11 cellular contexts compared by ENCODE assay signal in the genomic region with DNA sequence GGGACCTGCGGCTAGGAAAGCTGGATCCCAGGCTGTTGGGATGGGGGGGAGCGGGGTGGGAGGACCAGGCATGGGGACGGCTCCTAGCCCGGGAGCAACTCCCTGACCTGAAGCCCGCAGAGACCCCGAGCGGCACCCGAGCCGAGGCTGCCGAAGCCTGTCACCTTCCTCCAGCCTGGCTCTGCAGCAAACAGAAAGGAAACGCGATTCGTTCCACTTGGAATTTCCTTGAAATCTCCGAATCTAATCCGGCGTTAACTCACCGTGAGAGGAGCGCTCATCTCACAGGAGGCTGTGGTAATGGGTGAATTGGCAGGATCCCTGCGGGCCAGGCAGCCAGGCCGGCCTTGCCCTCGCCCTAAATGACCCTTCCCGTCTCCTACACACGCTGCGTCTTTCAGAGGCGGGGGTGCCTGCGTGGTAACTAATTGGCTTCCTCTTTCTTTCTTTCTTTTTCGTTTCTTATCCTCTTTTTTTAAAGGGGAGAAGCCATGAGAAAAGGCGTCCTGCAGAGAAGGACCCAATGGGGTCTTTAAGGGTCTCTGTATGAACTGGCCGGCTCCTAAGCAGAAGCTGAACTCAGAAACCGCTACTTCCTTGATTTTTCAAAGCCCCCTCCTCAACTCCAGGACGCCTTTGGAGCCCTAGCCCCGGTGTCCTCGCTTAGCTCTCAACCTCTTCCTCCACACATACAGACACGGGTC. TPM values are rescaled to one million over a fixed set of nuclear protein-coding genes. Genes with fewer than 3 reads are reported as not detected.
DNase-seq lines count a peak whose midpoint lies in the region; ATAC-seq and TF ChIP-seq lines count a peak whose summit lies in the region.
"Had no signal": no experiment of that assay in that cellular context is flagged by ENCODE, and none has a peak within 500 bp of the region (broad histone marks: within the 10 kb centered on the region; RNA-seq: fewer than 3 reads in every experiment).

No MANE protein-coding gene starts in this region.

- H3K9me3 Mint-ChIP-seq in activated T-helper 2 cell treated with anti-CD3 and anti-CD28 coated beads, Interferon-gamma antibody, Interleukin-2, Interleukin-4, amounts not matched to agents 10 μg/mL and 5 μg/mL and 100 μg/mL, durations not matched to agents 14 hours and 24 hours and 36 hours, result no peaks in the 10 kb centered on the region

- no peaks in the 10 kb centered on the region for H3K9me2 ChIP-seq in PC-9 (ENCODE audit: insufficient read depth)

- H3K4me1 ChIP-seq in BE2C (peaks cover 11% of the 10 kb centered on the region), mucosa of stomach (ENCODE audit: control insufficient read depth, insufficient read depth, low read length) (peaks cover 37% of the 10 kb centered on the region), PC-9 (replicated peaks; ENCODE audit: insufficient read depth) (no peaks in the 10 kb centered on the region)

- no peaks in the 10 kb centered on the region for H3K9me3 ChIP-seq in BE2C
- H3K9me3 ChIP-seq in mucosa of stomach (ENCODE audit: control insufficient read depth, low read length), result no peaks in the 10 kb centered on the region
- no peaks in the 10 kb centered on the region for H3K9me3 ChIP-seq in PC-9 (ENCODE audit: insufficient read depth, low read depth)

- peaks cover 16% of the 10 kb centered on the region for H3K4me1 Mint-ChIP-seq in activated T-helper 2 cell treated with anti-CD3 and anti-CD28 coated beads, Interferon-gamma antibody, Interleukin-2, Interleukin-4, amounts not matched to agents 10 μg/mL and 5 μg/mL and 100 μg/mL, durations not matched to agents 14 hours and 24 hours and 36 hours (ENCODE audit: low read depth)

- H3F3A ChIP-seq in PC-9 (ENCODE audit: insufficient read depth, low read depth), result no peaks in the 10 kb centered on the region

- H3K9ac ChIP-seq in mucosa of stomach (ENCODE audit: low read length), result no peak overlapping the region

- no peaks in the 10 kb centered on the region for H3K27me3 ChIP-seq in BE2C
- H3K27me3 ChIP-seq in mucosa of stomach (ENCODE audit: control insufficient read depth, insufficient read depth, low read length), result peaks cover 91% of the 10 kb centered on the region
- peaks cover 55% of the 10 kb centered on the region for H3K27me3 ChIP-seq in PC-9 (ENCODE audit: insufficient read depth, low read depth)

- H3K4me2 ChIP-seq in PC-9, result no peak overlapping the region

- H3K27me3 Mint-ChIP-seq in activated T-helper 2 cell treated with anti-CD3 and anti-CD28 coated beads, Interferon-gamma antibody, Interleukin-2, Interleukin-4, amounts not matched to agents 10 μg/mL and 5 μg/mL and 100 μg/mL, durations not matched to agents 14 hours and 24 hours and 36 hours (ENCODE audit: low read depth), result peaks cover 85% of the 10 kb centered on the region

- H3K36me3 ChIP-seq in BE2C (peaks cover 5% of the 10 kb centered on the region), mucosa of stomach (ENCODE audit: control insufficient read depth, insufficient read depth, low read length) (no peaks in the 10 kb centered on the region), PC-9 (ENCODE audit: low read depth) (no peaks in the 10 kb centered on the region)

- H2AFZ ChIP-seq in PC-9, result no peak overlapping the region

- no peak for ATAC-seq in GM18505 (IDR thresholded peaks at IDR 0.05; ENCODE audit: unreplicated experiment)
- ATAC-seq: HCT116 had no signal

- no peak for DNase-seq in BE2C
- DNase-seq in activated T-helper 2 cell treated with anti-CD3 and anti-CD28 coated beads, Interferon-gamma antibody, Interleukin-2, Interleukin-4, amounts not matched to agents 10 μg/mL and 5 μg/mL and 100 μg/mL, durations not matched to agents 14 hours and 24 hours and 36 hours (ENCODE audit: low spot score), result no peak
- no peak for DNase-seq in NCI-H526 treated with DMSO at 0.1 percent for 48 hours (lab: John Stamatoyannopoulos, UW)
- DNase-seq in RKO (ENCODE audit: low spot score), result no peak
- no peak for DNase-seq in activated CD4-positive, CD25-positive, alpha-beta regulatory T cell (lab: John Stamatoyannopoulos, UW)
- no peak for DNase-seq in PC-9
- DNase-seq: T1000 had no signal

- peak overlapping the region; percentile 49 for H3K4me3 Mint-ChIP-seq in activated T-helper 2 cell treated with anti-CD3 and anti-CD28 coated beads, Interferon-gamma antibody, Interleukin-2, Interleukin-4, amounts not matched to agents 10 μg/mL and 5 μg/mL and 100 μg/mL, durations not matched to agents 14 hours and 24 hours and 36 hours (ENCODE audit: low read depth)

- H4K20me1 ChIP-seq in PC-9 (ENCODE audit: insufficient read depth), result no peaks in the 10 kb centered on the region

- no TSS peak for BruUV-seq in PC-9 (replicated peaks; lab: Mats Ljungman, UMichigan)

- no peak for TF ChIP-seq CTCF in BE2C (IDR thresholded peaks at IDR 0.05; ENCODE audit: low read depth, low read length)
- no peak for TF ChIP-seq CTCF in PC-9 (conservative IDR thresholded peaks at IDR 0.05)

- H3K27ac Mint-ChIP-seq in activated T-helper 2 cell treated with anti-CD3 and anti-CD28 coated beads, Interferon-gamma antibody, Interleukin-2, Interleukin-4, amounts not matched to agents 10 μg/mL and 5 μg/mL and 100 μg/mL, durations not matched to agents 14 hours and 24 hours and 36 hours, result no peak overlapping the region

- no peak overlapping the region for H3K27ac ChIP-seq in PC-9

- no peaks in the 10 kb centered on the region for H3K79me2 ChIP-seq in PC-9 (ENCODE audit: low read depth)

- H3K4me3 ChIP-seq in BE2C (ENCODE audit: low read depth, low read length) (peak overlapping the region; percentile 91), mucosa of stomach (ENCODE audit: low read length) (peak overlapping the region; percentile 33), PC-9 (no peak overlapping the region)

- intact Hi-C loops in activated T-helper 2 cell treated with anti-CD3 and anti-CD28 coated beads, Interferon-gamma antibody, Interleukin-2, Interleukin-4, amounts not matched to agents 10 μg/mL and 5 μg/mL and 100 μg/mL, durations not matched to agents 14 hours and 24 hours and 36 hours (cut with micrococcal nuclease), result loop anchor here (5.0 kb wide), 1 partner anchor 302 kb away; no protein-coding TSS in a partner anchor
- intact Hi-C loops in PC-9 (cut with micrococcal nuclease; ENCODE audit: unreplicated experiment), result no loop called here

- POLR2A ChIA-PET in PC-9 (lab: Charles Lee; ENCODE audit: unreplicated experiment), result no interaction called here

- CTCF ChIA-PET in PC-9 (lab: Charles Lee), result no interaction called here

- TF ChIP-seq POLR2A in GM18505 (IDR thresholded peaks at IDR 0.05; ENCODE audit: borderline replicate concordance, extremely low read depth, insufficient read depth, insufficient read length), result peak; percentile 63

- H3K36me3 Mint-ChIP-seq in activated T-helper 2 cell treated with anti-CD3 and anti-CD28 coated beads, Interferon-gamma antibody, Interleukin-2, Interleukin-4, amounts not matched to agents 10 μg/mL and 5 μg/mL and 100 μg/mL, durations not matched to agents 14 hours and 24 hours and 36 hours (ENCODE audit: low read depth), result no peaks in the 10 kb centered on the region

RNA-seq across cellular contexts. Expression of gene PAX5, which starts 8.5 kb away (rescaled TPM):
- polyA plus RNA-seq in BE2C (2012; ENCODE audit: insufficient read depth, insufficient read length, low read depth), result 13.1 TPM
- 0.11 and 0.34 TPM in 2 replicates for total RNA-seq in activated T-helper 2 cell treated with anti-CD3 and anti-CD28 coated beads, Interferon-gamma antibody, Interleukin-2, Interleukin-4, amounts not matched to agents 10 μg/mL and 5 μg/mL and 100 μg/mL, durations not matched to agents 14 hours and 24 hours and 36 hours
- not detected in 2 replicates for total RNA-seq in PC-9 (2021)
- total RNA-seq: lung microvascular endothelial cell had no signal
